7 cellular contexts compared by ENCODE assay signal in genomic region chr5:137735531-137736284, GRCh38. TPM values are rescaled to one million over a fixed set of nuclear protein-coding genes. Genes with fewer than 3 reads are reported as not detected.
DNase-seq lines count a peak whose midpoint lies in the region; ATAC-seq and TF ChIP-seq lines count a peak whose summit lies in the region.

A gene with protein sequence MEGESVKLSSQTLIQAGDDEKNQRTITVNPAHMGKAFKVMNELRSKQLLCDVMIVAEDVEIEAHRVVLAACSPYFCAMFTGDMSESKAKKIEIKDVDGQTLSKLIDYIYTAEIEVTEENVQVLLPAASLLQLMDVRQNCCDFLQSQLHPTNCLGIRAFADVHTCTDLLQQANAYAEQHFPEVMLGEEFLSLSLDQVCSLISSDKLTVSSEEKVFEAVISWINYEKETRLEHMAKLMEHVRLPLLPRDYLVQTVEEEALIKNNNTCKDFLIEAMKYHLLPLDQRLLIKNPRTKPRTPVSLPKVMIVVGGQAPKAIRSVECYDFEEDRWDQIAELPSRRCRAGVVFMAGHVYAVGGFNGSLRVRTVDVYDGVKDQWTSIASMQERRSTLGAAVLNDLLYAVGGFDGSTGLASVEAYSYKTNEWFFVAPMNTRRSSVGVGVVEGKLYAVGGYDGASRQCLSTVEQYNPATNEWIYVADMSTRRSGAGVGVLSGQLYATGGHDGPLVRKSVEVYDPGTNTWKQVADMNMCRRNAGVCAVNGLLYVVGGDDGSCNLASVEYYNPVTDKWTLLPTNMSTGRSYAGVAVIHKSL (minus strand): TSS chr5:137736089. CDS start chr5:137735646, 443 bp downstream.

- no peaks in the 10 kb centered on the region for H3K27me3 ChIP-seq in vagina

- no peak within 1 kb of the TSS for H3K27ac Mint-ChIP-seq in activated T-helper 17 cell treated with anti-CD3 and anti-CD28 coated beads, Interleukin-2, amount 50 U/mL, for 72 hours
- H3K27ac Mint-ChIP-seq in naive thymus-derived CD8-positive, alpha-beta T cell, result no peak within 1 kb of the TSS

- no peak for TF ChIP-seq POLR2A in vagina (IDR thresholded peaks at IDR 0.05)

- POLR2A ChIA-PET in naive thymus-derived CD8-positive, alpha-beta T cell (lab: Charles Lee), result interaction anchor here (1.5 to 11.0 kb wide), 5 partner anchors 11 to 74 kb away, joined by 3 to 112 read pairs (median 27); partner anchors contain the start of gene HNRNPA0

- H3K4me3 Mint-ChIP-seq in activated T-helper 17 cell treated with anti-CD3 and anti-CD28 coated beads, Interleukin-2, amount 50 U/mL, for 72 hours, result no peak within 1 kb of the TSS
- H3K4me3 Mint-ChIP-seq in naive thymus-derived CD8-positive, alpha-beta T cell, result no peak within 1 kb of the TSS

- H3K36me3 Mint-ChIP-seq in activated T-helper 17 cell treated with anti-CD3 and anti-CD28 coated beads, Interleukin-2, amount 50 U/mL, for 72 hours (ENCODE audit: low read depth), result no peaks in the 10 kb centered on the region
- H3K36me3 Mint-ChIP-seq in naive thymus-derived CD8-positive, alpha-beta T cell, result peaks cover 0 to 13% (median 4%) of the 10 kb centered on the region in 3 donors

- peak; percentile 49 for DNase-seq in GM13976 (ENCODE audit: low spot score)
- DNase-seq in NCI-H345 treated with DMSO at 0.1 percent for 48 hours (lab: John Stamatoyannopoulos, UW; ENCODE audit: unreplicated experiment), result peak; percentile 73
- peak; percentile 32 for DNase-seq in foreskin melanocyte
- DNase-seq in naive thymus-derived CD8-positive, alpha-beta T cell, result peak; percentile 13 to 67 (median 27)
- no peak for DNase-seq in vagina (ENCODE audit: extremely low spot score in 2 of 2)

- no peaks in the 10 kb centered on the region for H3K27me3 Mint-ChIP-seq in activated T-helper 17 cell treated with anti-CD3 and anti-CD28 coated beads, Interleukin-2, amount 50 U/mL, for 72 hours
- H3K27me3 Mint-ChIP-seq in naive thymus-derived CD8-positive, alpha-beta T cell, result no peaks in the 10 kb centered on the region

- H3K4me1 Mint-ChIP-seq in activated T-helper 17 cell treated with anti-CD3 and anti-CD28 coated beads, Interleukin-2, amount 50 U/mL, for 72 hours, result peaks cover 9% of the 10 kb centered on the region
- peaks cover 0 to 29% (median 20%) of the 10 kb centered on the region in 4 donors for H3K4me1 Mint-ChIP-seq in naive thymus-derived CD8-positive, alpha-beta T cell

- intact Hi-C loops in vagina (cut with DNase I), result no loop called here

- TF ChIP-seq CTCF in GM13976 (IDR thresholded peaks at IDR 0.05; ENCODE audit: borderline replicate concordance, control extremely low read depth, extremely low read depth, insufficient read depth, missing control alignments), result peak; percentile 9
- TF ChIP-seq CTCF in vagina (IDR thresholded peaks at IDR 0.05), result no peak

- no peaks in the 10 kb centered on the region for H3K9me3 Mint-ChIP-seq in activated T-helper 17 cell treated with anti-CD3 and anti-CD28 coated beads, Interleukin-2, amount 50 U/mL, for 72 hours
- H3K9me3 Mint-ChIP-seq in naive thymus-derived CD8-positive, alpha-beta T cell, result peaks cover 0 to 3% (median 0%) of the 10 kb centered on the region in 9 donors

- no peaks in the 10 kb centered on the region for H3K36me3 ChIP-seq in vagina

- peaks cover 48% of the 10 kb centered on the region for H3K4me1 ChIP-seq in vagina

- in situ Hi-C loops in GM13976 (cut with MboI; ENCODE audit: low sequenced_read_pairs, unreplicated experiment), result no loop called here

- ATAC-seq in HG02610 (IDR thresholded peaks at IDR 0.05; ENCODE audit: unreplicated experiment), result peak; percentile 46
- ATAC-seq in activated T-helper 17 cell treated with anti-CD3 and anti-CD28 coated beads, Interleukin-2, amount 50 U/mL, for 72 hours (replicated peaks), result peak; percentile 12
- peak; percentile 38 to 49 for ATAC-seq in naive thymus-derived CD8-positive, alpha-beta T cell

- peak within 1 kb of the TSS; percentile 40 to 41 for H3K4me3 ChIP-seq in vagina

- H3K9me3 ChIP-seq in vagina, result no peaks in the 10 kb centered on the region

- H3K27ac ChIP-seq in vagina, result peak within 1 kb of the TSS; percentile 86

RNA-seq across cellular contexts. Expression of the gene that starts here (rescaled TPM):
- 1 to 10 TPM; 5.3 to 9.5 TPM for total RNA-seq in activated T-helper 17 cell treated with anti-CD3 and anti-CD28 coated beads, Interleukin-2, amount 50 U/mL, for 72 hours
- 10 to 100 TPM; 36.2 to 37.2 TPM for total RNA-seq in naive thymus-derived CD8-positive, alpha-beta T cell
- 1 to 10 TPM; 2.7 to 8.1 (median 4.5) TPM for polyA plus RNA-seq in naive thymus-derived CD8-positive, alpha-beta T cell
- total RNA-seq in vagina, result 7.4 TPM

Comparison
In these comparisons a context has a peak if more than half of its experiments do, and no peak if none do; other contexts are left out.
1. DNase-seq: peak in GM13976 (single experiment), NCI-H345 treated with DMSO at 0.1 percent for 48 hours (single experiment), foreskin melanocyte (single experiment) and naive thymus-derived CD8-positive, alpha-beta T cell (10 of 10); none in vagina (0 of 2).
2. Peak in every context shown above with its lines, with median percentiles within 50 percentile points of each other: ATAC-seq.